Comparison of ENCODE assay signal across 18 cellular contexts in genomic region chr16:17314148-17314547, GRCh38.
A peak's percentile ranks its signal among the peaks of the same experiment; 100 is the strongest.
DNase-seq lines count a peak whose midpoint lies in the region; ATAC-seq and TF ChIP-seq lines count a peak whose summit lies in the region.
"Had no signal": no experiment of that assay in that cellular context is flagged by ENCODE, and none has a peak within 500 bp of the region (broad histone marks: within the 10 kb centered on the region; RNA-seq: fewer than 3 reads in every experiment).

No MANE protein-coding gene starts in this region.

- H3K27ac Mint-ChIP-seq in immature natural killer cell, result peak overlapping the region in 5 of 6 donors; percentile 23 to 82 (median 62)
- H3K27ac Mint-ChIP-seq: activated CD4-positive, alpha-beta memory T cell treated with anti-CD3 and anti-CD28 coated beads for 36 hours had no signal

- peaks cover 54% of the 10 kb centered on the region for H3K4me1 ChIP-seq in BLaER1
- H3K4me1 ChIP-seq in RWPE2 (ENCODE audit: insufficient read depth, poor library complexity, severe bottlenecking), result peaks cover 24% of the 10 kb centered on the region
- H3K4me1 ChIP-seq in spleen, result peaks cover 3 to 72% (median 25%) of the 10 kb centered on the region in 6 donors

- peaks cover 70% of the 10 kb centered on the region for H3K36me3 ChIP-seq in BLaER1
- H3K36me3 ChIP-seq in RWPE2 (ENCODE audit: low read depth), result no peaks in the 10 kb centered on the region
- peaks cover 0 to 11% (median 2%) of the 10 kb centered on the region in 6 donors for H3K36me3 ChIP-seq in spleen
- H3K36me3 ChIP-seq: cardiac muscle cell, heart right ventricle had no signal

- TF ChIP-seq CTCF in RWPE2 (IDR thresholded peaks at IDR 0.05; ENCODE audit: poor library complexity, severe bottlenecking) (no peak), spleen (IDR thresholded peaks at IDR 0.05 in 8 of 11, conservative IDR thresholded peaks at IDR 0.05 in 3 of 11) (no peak)

- H4K20me1 ChIP-seq in BLaER1, result peaks cover 97% of the 10 kb centered on the region

- intact Hi-C loops in spleen (cut with DNase I; ENCODE audit: low total_unique reads), result no loop called here

- H3K4me1 Mint-ChIP-seq in immature natural killer cell, result peaks cover 50 to 84% of the 10 kb centered on the region in 2 donors

- H3K27ac ChIP-seq in BLaER1 (peak overlapping the region; percentile 52; the same call in 1 of the 2 replicates), RWPE2 (ENCODE audit: poor library complexity, severe bottlenecking) (peak overlapping the region; percentile 72), spleen (peak overlapping the region in 5 of 8 donors; percentile 48 to 75 (median 61))
- H3K27ac ChIP-seq: cardiac muscle cell had no signal

- H3K9me3 ChIP-seq in BLaER1 (peaks cover 44% of the 10 kb centered on the region), RWPE2 (ENCODE audit: severe bottlenecking) (no peaks in the 10 kb centered on the region), spleen (peaks cover 0 to 18% (median 11%) of the 10 kb centered on the region in 8 donors)
- H3K9me3 ChIP-seq: heart right ventricle had no signal

- WGBS in spleen, 5 donors, result 59 to 73% (median 63%) methylated on average over 5 of the region's 5 CpGs

- H3K27me3 ChIP-seq in BLaER1 (no peaks in the 10 kb centered on the region), RWPE2 (ENCODE audit: insufficient read depth, poor library complexity, severe bottlenecking) (no peaks in the 10 kb centered on the region), spleen (replicated peaks in 1 of 7) (no peaks in the 10 kb centered on the region)
- H3K27me3 ChIP-seq: cardiac muscle cell, heart right ventricle had no signal

- H3K4me2 ChIP-seq in BLaER1, result no peak overlapping the region

- no peak for TF ChIP-seq POLR2A in spleen (IDR thresholded peaks at IDR 0.05)

- no peak for DNase-seq in RWPE2 (ENCODE audit: low spot score)
- DNase-seq in immature natural killer cell, result no peak
- no peak for DNase-seq in spleen
- no peak for DNase-seq in DMS 273 treated with DMSO at 0.1 percent for 48 hours (lab: John Stamatoyannopoulos, UW)
- no peak for DNase-seq in NCI-H2171 treated with DMSO at 0.1 percent for 48 hours (lab: John Stamatoyannopoulos, UW)
- DNase-seq: activated CD4-positive, alpha-beta memory T cell treated with anti-CD3 and anti-CD28 coated beads for 36 hours; HCEC 1CT; heart right ventricle; Kasumi-1; NCI-H1417; NCI-H82; stimulated activated CD4-positive, alpha-beta T cell treated with anti-CD3 and anti-CD28 coated beads, Interleukin-4, amount 100 ng/mL, for 4 hours; stimulated activated CD8-positive, alpha-beta memory T cell treated with anti-CD3 and anti-CD28 coated beads, Interleukin-4, amount 100 ng/mL, for 48 hours had no signal

- no peak for ATAC-seq in RWPE2 (ENCODE audit: low read depth)
- ATAC-seq in HG03097 (IDR thresholded peaks at IDR 0.05; ENCODE audit: low FRiP score, unreplicated experiment), result no peak
- no peak for ATAC-seq in HG03196 (IDR thresholded peaks at IDR 0.05; ENCODE audit: unreplicated experiment)
- ATAC-seq: GM12878 had no signal

- peaks cover 2 to 7% (median 3%) of the 10 kb centered on the region in 3 donors for H3K36me3 Mint-ChIP-seq in immature natural killer cell
- H3K36me3 Mint-ChIP-seq: activated CD4-positive, alpha-beta memory T cell treated with anti-CD3 and anti-CD28 coated beads for 36 hours had no signal

- H3K4me3 Mint-ChIP-seq in immature natural killer cell, result no peak overlapping the region
- H3K4me3 Mint-ChIP-seq: activated CD4-positive, alpha-beta memory T cell treated with anti-CD3 and anti-CD28 coated beads for 36 hours had no signal

- H3K27me3 Mint-ChIP-seq in immature natural killer cell (ENCODE audit: low read depth in 3 of 3), result peaks cover 0 to 3% (median 0%) of the 10 kb centered on the region in 3 donors
- H3K27me3 Mint-ChIP-seq: activated CD4-positive, alpha-beta memory T cell treated with anti-CD3 and anti-CD28 coated beads for 36 hours had no signal

- H3K4me3 ChIP-seq in BLaER1, result no peak overlapping the region
- no peak overlapping the region for H3K4me3 ChIP-seq in RWPE2 (ENCODE audit: severe bottlenecking)
- H3K4me3 ChIP-seq in spleen, result no peak overlapping the region
- H3K4me3 ChIP-seq: cardiac muscle cell, GM12878, heart right ventricle had no signal

- no peak overlapping the region; the same call in 1 of the 2 replicates for H3K9ac ChIP-seq in BLaER1

- H3K9me3 Mint-ChIP-seq in immature natural killer cell, result no peaks in the 10 kb centered on the region
- H3K9me3 Mint-ChIP-seq: activated CD4-positive, alpha-beta memory T cell treated with anti-CD3 and anti-CD28 coated beads for 36 hours had no signal
